ENCODE assay signal across 8 cellular contexts in the genomic region with DNA sequence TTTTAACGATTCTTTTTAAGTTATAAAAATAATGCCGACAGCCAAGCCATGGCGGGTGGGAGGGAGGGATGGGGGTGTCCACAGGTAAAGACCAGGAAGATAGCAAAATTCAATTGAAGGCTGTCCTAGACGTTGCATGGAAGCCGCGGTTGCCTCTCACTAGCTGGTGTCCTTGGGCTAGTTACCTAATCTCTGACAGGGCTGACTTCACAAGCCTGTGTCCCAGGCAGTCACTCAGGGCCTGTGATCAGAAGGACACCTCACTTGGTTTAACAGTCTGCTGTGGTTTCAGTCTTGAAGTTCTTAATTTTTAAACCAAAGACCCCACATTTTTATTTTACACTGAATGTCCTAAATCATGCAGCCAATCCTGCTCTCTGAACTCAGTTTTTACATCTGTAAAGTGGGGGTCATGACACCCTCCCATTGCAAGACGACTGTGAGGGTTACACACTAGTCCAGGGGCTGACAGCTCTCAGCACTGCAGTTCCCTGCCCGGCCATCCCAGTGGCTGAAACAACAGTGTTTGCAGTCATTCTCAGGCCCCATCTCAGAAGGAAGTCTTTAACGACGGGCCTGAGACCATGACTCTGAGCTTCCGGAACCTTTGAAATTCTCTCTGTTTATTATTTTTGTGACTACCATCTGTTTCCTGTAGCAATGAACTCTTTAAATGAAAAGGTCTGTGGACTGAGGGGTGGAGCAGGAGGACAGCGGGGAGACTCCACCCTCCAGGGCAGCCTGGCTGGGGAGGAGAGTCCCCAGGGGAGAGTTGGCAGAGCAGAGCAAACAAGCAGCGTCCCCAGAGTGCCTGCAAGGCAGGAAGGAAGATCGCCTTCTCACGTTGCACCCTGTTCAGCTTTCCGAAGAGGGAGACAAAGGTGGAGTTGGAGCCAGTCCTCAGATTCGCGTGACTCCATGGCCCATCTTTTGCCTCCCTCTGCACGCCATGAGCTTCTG.
DNase-seq lines count a peak whose midpoint lies in the region; ATAC-seq and TF ChIP-seq lines count a peak whose summit lies in the region.

No MANE protein-coding gene starts in this region.

- no peak overlapping the region for H3K4me3 ChIP-seq in cardiac fibroblast (replicated peaks in 1 of 2; ENCODE audit: low read depth in 2 of 2, low read length in 2 of 2)
- H3K4me3 ChIP-seq in mucosa of rectum (ENCODE audit: low read length in 2 of 2), result peak overlapping the region; percentile 32 to 35

- TF ChIP-seq CTCF in cardiac fibroblast (IDR thresholded peaks at IDR 0.05; ENCODE audit: low read depth, low read length), result no peak

- ATAC-seq in GM19395 (IDR thresholded peaks at IDR 0.05; ENCODE audit: unreplicated experiment) (peak; percentile 86), HG03354 (IDR thresholded peaks at IDR 0.05; ENCODE audit: poor library complexity, severe bottlenecking, unreplicated experiment) (peak; percentile 95)

- no peaks in the 10 kb centered on the region for H3K36me3 ChIP-seq in mucosa of rectum (ENCODE audit: control insufficient read depth in 2 of 2, insufficient read depth in 2 of 2, low read length in 2 of 2)

- no peaks in the 10 kb centered on the region for H3K27me3 ChIP-seq in mucosa of rectum (ENCODE audit: control insufficient read depth in 2 of 2, insufficient read depth in 2 of 2, low read length in 2 of 2)

- H3K9me3 ChIP-seq in mucosa of rectum (ENCODE audit: control insufficient read depth in 2 of 2, low read length in 2 of 2), result no peaks in the 10 kb centered on the region

- peak overlapping the region; percentile 54 to 75 for H3K27ac ChIP-seq in mucosa of rectum (ENCODE audit: low read depth in 2 of 2, low read length in 2 of 2)

- peaks cover 12 to 13% of the 10 kb centered on the region in 2 donors for H3K4me1 ChIP-seq in mucosa of rectum (ENCODE audit: control insufficient read depth in 2 of 2, insufficient read depth in 2 of 2, low read length in 2 of 2)

- peak; percentile 81 for DNase-seq in ELR (ENCODE audit: low read depth)
- DNase-seq in NOMO-1 treated with dmso at 0.1 percent for 144 hours (lab: John Stamatoyannopoulos, UW; ENCODE audit: unreplicated experiment), result peak; percentile 82
- DNase-seq in cardiac fibroblast (ENCODE audit: low read depth in 2 of 2), result peak; percentile 46 to 81
- no peak for DNase-seq in NCI-H1048 (lab: John Stamatoyannopoulos, UW)
- no peak for DNase-seq in OCI-M2 (lab: John Stamatoyannopoulos, UW; ENCODE audit: unreplicated experiment)

- H3K9ac ChIP-seq in mucosa of rectum (ENCODE audit: low read depth in 1 of 2, low read length in 2 of 2), result peak overlapping the region; percentile 9 to 32

Comparison
In these comparisons a context has a peak if more than half of its experiments do, and no peak if none do; other contexts are left out.
1. DNase-seq: peak in ELR (single experiment), NOMO-1 treated with dmso at 0.1 percent for 144 hours (single experiment) and cardiac fibroblast (2 of 2); none in NCI-H1048 (single experiment) and OCI-M2 (single experiment).
2. H3K4me3 ChIP-seq: peak in mucosa of rectum (2 of 2); none in cardiac fibroblast (0 of 2).